1 cellular context compared by ENCODE assay signal in the genomic region with DNA sequence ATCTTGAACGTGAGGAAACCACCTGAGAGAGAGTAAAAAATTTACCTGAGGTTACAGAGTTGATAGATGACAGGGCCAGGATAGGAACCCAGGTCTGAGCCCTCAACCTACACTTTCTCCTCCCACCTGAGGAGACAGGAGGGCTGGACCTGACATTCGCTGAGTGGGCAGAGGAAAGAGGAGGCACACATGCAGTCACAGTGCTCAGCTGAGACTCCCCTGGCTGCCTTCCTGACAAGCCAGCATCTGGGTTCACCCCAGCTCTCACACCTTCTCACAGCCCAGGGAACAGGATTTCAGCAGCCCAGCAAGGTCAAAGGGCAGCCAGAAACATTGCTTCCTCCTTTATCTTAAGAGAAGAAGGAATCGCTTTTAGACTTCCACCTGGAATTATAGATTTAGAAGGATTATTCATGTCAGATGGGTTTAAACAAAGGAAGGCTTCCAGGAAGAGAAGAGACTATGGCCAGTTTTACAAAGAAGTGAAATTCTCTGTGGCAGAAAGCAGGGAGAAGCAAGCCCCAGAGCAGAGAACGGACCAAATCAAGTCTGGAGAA.
TF ChIP-seq lines count a peak whose summit lies in the region.

No MANE protein-coding gene starts in this region.

TF ChIP-seq in WTC11, 78 proteins besides CTCF, POLR2A, EP300 and RAD21 (continued from another document):
- TF ChIP-seq AR (CRISPR knock-in tag; IDR thresholded peaks at IDR 0.05) (no peak), ELF4 (CRISPR knock-in tag; IDR thresholded peaks at IDR 0.05; ENCODE audit: low read depth) (no peak), GTF2I (CRISPR knock-in tag; conservative IDR thresholded peaks at IDR 0.05) (no peak), GRHL2 (CRISPR knock-in tag; IDR thresholded peaks at IDR 0.05; ENCODE audit: insufficient replicate concordance, severe bottlenecking) (no peak), ATF1 (CRISPR knock-in tag; IDR thresholded peaks at IDR 0.05) (no peak)
- TF ChIP-seq, protein P1, sequence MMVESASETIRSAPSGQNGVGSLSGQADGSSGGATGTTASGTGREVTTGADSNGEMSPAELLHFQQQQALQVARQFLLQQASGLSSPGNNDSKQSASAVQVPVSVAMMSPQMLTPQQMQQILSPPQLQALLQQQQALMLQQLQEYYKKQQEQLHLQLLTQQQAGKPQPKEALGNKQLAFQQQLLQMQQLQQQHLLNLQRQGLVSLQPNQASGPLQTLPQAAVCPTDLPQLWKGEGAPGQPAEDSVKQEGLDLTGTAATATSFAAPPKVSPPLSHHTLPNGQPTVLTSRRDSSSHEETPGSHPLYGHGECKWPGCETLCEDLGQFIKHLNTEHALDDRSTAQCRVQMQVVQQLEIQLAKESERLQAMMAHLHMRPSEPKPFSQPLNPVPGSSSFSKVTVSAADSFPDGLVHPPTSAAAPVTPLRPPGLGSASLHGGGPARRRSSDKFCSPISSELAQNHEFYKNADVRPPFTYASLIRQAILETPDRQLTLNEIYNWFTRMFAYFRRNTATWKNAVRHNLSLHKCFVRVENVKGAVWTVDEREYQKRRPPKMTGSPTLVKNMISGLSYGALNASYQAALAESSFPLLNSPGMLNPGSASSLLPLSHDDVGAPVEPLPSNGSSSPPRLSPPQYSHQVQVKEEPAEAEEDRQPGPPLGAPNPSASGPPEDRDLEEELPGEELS (CRISPR knock-in tag; IDR thresholded peaks at IDR 0.05), result no peak
